ENCODE assay signal across 1 cellular context in the genomic region with DNA sequence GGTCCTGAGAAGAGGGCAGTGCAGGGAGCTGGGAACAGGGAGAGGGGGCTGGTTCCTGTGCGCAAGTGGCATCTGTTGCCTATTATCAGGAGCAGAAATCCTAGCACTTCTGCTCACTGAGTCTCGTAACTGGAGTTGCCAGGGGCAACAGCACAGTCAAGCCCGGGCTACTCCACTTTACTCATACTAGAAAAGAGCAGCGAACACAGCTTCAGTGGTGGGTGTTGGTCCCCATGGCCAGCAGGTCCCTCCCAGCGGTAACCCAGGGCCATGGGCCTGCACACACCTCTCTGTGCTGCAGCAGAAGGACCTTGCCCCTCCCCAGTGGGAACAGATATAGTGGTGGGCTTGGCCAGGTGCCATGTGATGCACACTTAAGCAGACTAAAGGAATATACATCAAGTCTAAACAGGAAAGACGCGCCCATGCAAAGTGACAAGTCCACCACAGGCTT.
A peak's percentile ranks its signal among the peaks of the same experiment; 100 is the strongest.
TF ChIP-seq lines count a peak whose summit lies in the region.

No MANE protein-coding gene starts in this region.

TF ChIP-seq in HEK293, 187 proteins besides CTCF, POLR2A, EP300 and RAD21 (continued from another document):
- TF ChIP-seq, protein P1, sequence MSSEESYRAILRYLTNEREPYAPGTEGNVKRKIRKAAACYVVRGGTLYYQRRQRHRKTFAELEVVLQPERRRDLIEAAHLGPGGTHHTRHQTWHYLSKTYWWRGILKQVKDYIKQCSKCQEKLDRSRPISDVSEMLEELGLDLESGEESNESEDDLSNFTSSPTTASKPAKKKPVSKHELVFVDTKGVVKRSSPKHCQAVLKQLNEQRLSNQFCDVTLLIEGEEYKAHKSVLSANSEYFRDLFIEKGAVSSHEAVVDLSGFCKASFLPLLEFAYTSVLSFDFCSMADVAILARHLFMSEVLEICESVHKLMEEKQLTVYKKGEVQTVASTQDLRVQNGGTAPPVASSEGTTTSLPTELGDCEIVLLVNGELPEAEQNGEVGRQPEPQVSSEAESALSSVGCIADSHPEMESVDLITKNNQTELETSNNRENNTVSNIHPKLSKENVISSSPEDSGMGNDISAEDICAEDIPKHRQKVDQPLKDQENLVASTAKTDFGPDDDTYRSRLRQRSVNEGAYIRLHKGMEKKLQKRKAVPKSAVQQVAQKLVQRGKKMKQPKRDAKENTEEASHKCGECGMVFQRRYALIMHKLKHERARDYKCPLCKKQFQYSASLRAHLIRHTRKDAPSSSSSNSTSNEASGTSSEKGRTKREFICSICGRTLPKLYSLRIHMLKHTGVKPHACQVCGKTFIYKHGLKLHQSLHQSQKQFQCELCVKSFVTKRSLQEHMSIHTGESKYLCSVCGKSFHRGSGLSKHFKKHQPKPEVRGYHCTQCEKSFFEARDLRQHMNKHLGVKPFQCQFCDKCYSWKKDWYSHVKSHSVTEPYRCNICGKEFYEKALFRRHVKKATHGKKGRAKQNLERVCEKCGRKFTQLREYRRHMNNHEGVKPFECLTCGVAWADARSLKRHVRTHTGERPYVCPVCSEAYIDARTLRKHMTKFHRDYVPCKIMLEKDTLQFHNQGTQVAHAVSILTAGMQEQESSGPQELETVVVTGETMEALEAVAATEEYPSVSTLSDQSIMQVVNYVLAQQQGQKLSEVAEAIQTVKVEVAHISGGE (tag by site-specific recombination; conservative IDR thresholded peaks at IDR 0.05; ENCODE audit: low read depth): no peak
- TF ChIP-seq HOXC10 (CRISPR knock-in tag; IDR thresholded peaks at IDR 0.05): 0 out of 2 replicates have a peak, but pooled peaks have one; percentile 33
- no peak for TF ChIP-seq ZNF837 (tag by site-specific recombination; IDR thresholded peaks at IDR 0.05)
- TF ChIP-seq, protein P2, sequence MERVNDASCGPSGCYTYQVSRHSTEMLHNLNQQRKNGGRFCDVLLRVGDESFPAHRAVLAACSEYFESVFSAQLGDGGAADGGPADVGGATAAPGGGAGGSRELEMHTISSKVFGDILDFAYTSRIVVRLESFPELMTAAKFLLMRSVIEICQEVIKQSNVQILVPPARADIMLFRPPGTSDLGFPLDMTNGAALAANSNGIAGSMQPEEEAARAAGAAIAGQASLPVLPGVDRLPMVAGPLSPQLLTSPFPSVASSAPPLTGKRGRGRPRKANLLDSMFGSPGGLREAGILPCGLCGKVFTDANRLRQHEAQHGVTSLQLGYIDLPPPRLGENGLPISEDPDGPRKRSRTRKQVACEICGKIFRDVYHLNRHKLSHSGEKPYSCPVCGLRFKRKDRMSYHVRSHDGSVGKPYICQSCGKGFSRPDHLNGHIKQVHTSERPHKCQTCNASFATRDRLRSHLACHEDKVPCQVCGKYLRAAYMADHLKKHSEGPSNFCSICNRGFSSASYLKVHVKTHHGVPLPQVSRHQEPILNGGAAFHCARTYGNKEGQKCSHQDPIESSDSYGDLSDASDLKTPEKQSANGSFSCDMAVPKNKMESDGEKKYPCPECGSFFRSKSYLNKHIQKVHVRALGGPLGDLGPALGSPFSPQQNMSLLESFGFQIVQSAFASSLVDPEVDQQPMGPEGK (tag by site-specific recombination; IDR thresholded peaks at IDR 0.05): no peak
- no peak for TF ChIP-seq ZNF335 (tag by site-specific recombination; conservative IDR thresholded peaks at IDR 0.05)
- TF ChIP-seq SALL2 (tag by site-specific recombination; IDR thresholded peaks at IDR 0.05; ENCODE audit: borderline replicate concordance): no peak
- TF ChIP-seq ZNF138 (tag by site-specific recombination; IDR thresholded peaks at IDR 0.05; ENCODE audit: borderline replicate concordance): no peak
- TF ChIP-seq, protein P3, sequence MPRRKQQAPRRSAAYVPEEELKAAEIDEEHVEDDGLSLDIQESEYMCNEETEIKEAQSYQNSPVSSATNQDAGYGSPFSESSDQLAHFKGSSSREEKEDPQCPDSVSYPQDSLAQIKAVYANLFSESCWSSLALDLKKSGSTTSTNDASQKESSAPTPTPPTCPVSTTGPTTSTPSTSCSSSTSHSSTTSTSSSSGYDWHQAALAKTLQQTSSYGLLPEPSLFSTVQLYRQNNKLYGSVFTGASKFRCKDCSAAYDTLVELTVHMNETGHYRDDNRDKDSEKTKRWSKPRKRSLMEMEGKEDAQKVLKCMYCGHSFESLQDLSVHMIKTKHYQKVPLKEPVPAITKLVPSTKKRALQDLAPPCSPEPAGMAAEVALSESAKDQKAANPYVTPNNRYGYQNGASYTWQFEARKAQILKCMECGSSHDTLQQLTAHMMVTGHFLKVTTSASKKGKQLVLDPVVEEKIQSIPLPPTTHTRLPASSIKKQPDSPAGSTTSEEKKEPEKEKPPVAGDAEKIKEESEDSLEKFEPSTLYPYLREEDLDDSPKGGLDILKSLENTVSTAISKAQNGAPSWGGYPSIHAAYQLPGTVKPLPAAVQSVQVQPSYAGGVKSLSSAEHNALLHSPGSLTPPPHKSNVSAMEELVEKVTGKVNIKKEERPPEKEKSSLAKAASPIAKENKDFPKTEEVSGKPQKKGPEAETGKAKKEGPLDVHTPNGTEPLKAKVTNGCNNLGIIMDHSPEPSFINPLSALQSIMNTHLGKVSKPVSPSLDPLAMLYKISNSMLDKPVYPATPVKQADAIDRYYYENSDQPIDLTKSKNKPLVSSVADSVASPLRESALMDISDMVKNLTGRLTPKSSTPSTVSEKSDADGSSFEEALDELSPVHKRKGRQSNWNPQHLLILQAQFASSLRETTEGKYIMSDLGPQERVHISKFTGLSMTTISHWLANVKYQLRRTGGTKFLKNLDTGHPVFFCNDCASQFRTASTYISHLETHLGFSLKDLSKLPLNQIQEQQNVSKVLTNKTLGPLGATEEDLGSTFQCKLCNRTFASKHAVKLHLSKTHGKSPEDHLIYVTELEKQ (tag by site-specific recombination; IDR thresholded peaks at IDR 0.05; ENCODE audit: borderline replicate concordance): no peak
- no peak for TF ChIP-seq ZNF514 (tag by site-specific recombination; IDR thresholded peaks at IDR 0.05)
- TF ChIP-seq SCRT1 (tag by site-specific recombination; IDR thresholded peaks at IDR 0.05; ENCODE audit: borderline replicate concordance): peak; percentile 56; the same call in 1 of the 2 replicates
- no peak for TF ChIP-seq ZNF391 (tag by site-specific recombination; IDR thresholded peaks at IDR 0.05; ENCODE audit: borderline replicate concordance, low read depth)
- no peak for TF ChIP-seq ZNF23 (tag by site-specific recombination; IDR thresholded peaks at IDR 0.05; ENCODE audit: borderline replicate concordance)
- TF ChIP-seq OSR2 (tag by site-specific recombination; IDR thresholded peaks at IDR 0.05): 0 out of 2 replicates have a peak, but pooled peaks have one; percentile 13
- TF ChIP-seq BCL11A (tag by site-specific recombination; IDR thresholded peaks at IDR 0.05; ENCODE audit: low read depth): no peak
- no peak for TF ChIP-seq TCF7L2 (IDR thresholded peaks at IDR 0.05; ENCODE audit: borderline replicate concordance, low read depth, low read length)
- peak; percentile 60; the same call in 1 of the 2 replicates for TF ChIP-seq ZNF140 (tag by site-specific recombination; IDR thresholded peaks at IDR 0.05)
- TF ChIP-seq ZBTB20 (tag by site-specific recombination; IDR thresholded peaks at IDR 0.05): peak; percentile 69
- no peak for TF ChIP-seq ZFP41 (tag by site-specific recombination; IDR thresholded peaks at IDR 0.05; ENCODE audit: borderline replicate concordance)
